10 cellular contexts compared by ENCODE assay signal in genomic region chr1:170765712-170766330, GRCh38.
DNase-seq lines count a peak whose midpoint lies in the region; ATAC-seq and TF ChIP-seq lines count a peak whose summit lies in the region.
"Had no signal": no experiment of that assay in that cellular context is flagged by ENCODE, and none has a peak within 500 bp of the region (broad histone marks: within the 10 kb centered on the region; RNA-seq: fewer than 3 reads in every experiment).

No MANE protein-coding gene starts in this region.

- no peak overlapping the region for H3K4me2 ChIP-seq in mesenchymal stem cell (ENCODE audit: low read length, poor library complexity, severe bottlenecking)

- POLR2A ChIA-PET in BJ (lab: Charles Lee): interaction anchor here (0.6 kb wide), 1 partner anchor 223 kb away, joined by 4 read pairs; no protein-coding TSS in a partner anchor

- DNase-seq in BJ (ENCODE audit: low read depth) (no peak), MV-4-11 (lab: John Stamatoyannopoulos, UW) (peak; percentile 4), cerebellar cortex (ENCODE audit: low spot score) (peak; percentile 36), mesenchymal stem cell (peak; percentile 23), DMS153 treated with DMSO at 0.1 percent for 48 hours (lab: John Stamatoyannopoulos, UW; ENCODE audit: unreplicated experiment) (no peak), amygdala (lab: John Stamatoyannopoulos, UW) (no peak), islet precursor cell (no peak)
- DNase-seq: activated effector memory CD4-positive, alpha-beta T cell treated with anti-CD3 and anti-CD28 coated beads, Interleukin-2, amount 50 U/mL, for 16 hours had no signal

- H3K4me1 ChIP-seq in mesenchymal stem cell (ENCODE audit: control insufficient read depth, insufficient read depth, low read depth, low read length): no peaks in the 10 kb centered on the region

- H2BK5ac ChIP-seq in mesenchymal stem cell (ENCODE audit: low read depth, low read length, poor library complexity, severe bottlenecking): no peak overlapping the region

- H3K9me3 ChIP-seq in mesenchymal stem cell (ENCODE audit: control insufficient read depth, low read length): peaks cover 6% of the 10 kb centered on the region

- no peak overlapping the region for H2AFZ ChIP-seq in mesenchymal stem cell (ENCODE audit: low read depth, low read length)

- peak; percentile 63 for TF ChIP-seq CTCF in BJ (IDR thresholded peaks at IDR 0.05; ENCODE audit: insufficient read depth, low read depth, low read length)

- H2BK15ac ChIP-seq in mesenchymal stem cell (ENCODE audit: low read depth, poor library complexity, severe bottlenecking): no peak overlapping the region

- WGBS in mesenchymal stem cell: 90% methylated on average over 9 of the region's 10 CpGs

- CTCF ChIA-PET in BJ (lab: Yijun Ruan, JAX): interaction anchor here (0.6 to 1.3 kb wide), 10 partner anchors 31 to 837 kb away, joined by 3 to 4 read pairs (median 3); no protein-coding TSS in a partner anchor

- H3K36me3 ChIP-seq in BJ (ENCODE audit: control insufficient read depth, insufficient read depth, low read length) (no peaks in the 10 kb centered on the region), mesenchymal stem cell (ENCODE audit: control insufficient read depth in 1 of 2, insufficient read depth in 2 of 2, low read depth in 1 of 2, low read length in 2 of 2) (no peaks in the 10 kb centered on the region)

- no peak overlapping the region for H3K27ac ChIP-seq in mesenchymal stem cell (ENCODE audit: low read length, poor library complexity, severe bottlenecking)

- H3K79me1 ChIP-seq in mesenchymal stem cell (replicated peaks; ENCODE audit: low read length, poor library complexity, severe bottlenecking): no peaks in the 10 kb centered on the region

- no peak overlapping the region for H2AK5ac ChIP-seq in mesenchymal stem cell (ENCODE audit: low read length, severe bottlenecking)

- peak overlapping the region; percentile 13 for H3K9ac ChIP-seq in mesenchymal stem cell (ENCODE audit: low read length)

- no peak overlapping the region for H4K91ac ChIP-seq in mesenchymal stem cell (ENCODE audit: low read length)

- H3K27me3 ChIP-seq in BJ (ENCODE audit: control insufficient read depth, insufficient read depth, low read length) (no peaks in the 10 kb centered on the region), mesenchymal stem cell (ENCODE audit: control insufficient read depth in 1 of 2, insufficient read depth in 1 of 2, low read length in 2 of 2) (no peaks in the 10 kb centered on the region)

- H3K18ac ChIP-seq in mesenchymal stem cell (ENCODE audit: low read depth in 1 of 2, low read length in 2 of 2): no peak overlapping the region

- no peak overlapping the region for H3K14ac ChIP-seq in mesenchymal stem cell (ENCODE audit: low read length in 2 of 2)

- H2BK12ac ChIP-seq in mesenchymal stem cell (ENCODE audit: low read length in 2 of 2): no peak overlapping the region

- no peak overlapping the region for H3K4ac ChIP-seq in mesenchymal stem cell (ENCODE audit: low read depth in 1 of 2, low read length in 2 of 2)

- H3K4me3 ChIP-seq in BJ (ENCODE audit: low read depth, low read length) (no peak overlapping the region), mesenchymal stem cell (ENCODE audit: insufficient read depth in 1 of 2, low read depth in 1 of 2, low read length in 2 of 2) (no peak overlapping the region)
- H3K4me3 ChIP-seq: K562 had no signal

- no peak for ATAC-seq in GM18858 (IDR thresholded peaks at IDR 0.05; ENCODE audit: unreplicated experiment)
- ATAC-seq: K562 had no signal

- H4K8ac ChIP-seq in mesenchymal stem cell (ENCODE audit: low read length): no peak overlapping the region

- H3K23ac ChIP-seq in mesenchymal stem cell (ENCODE audit: low read length in 2 of 2): no peak overlapping the region

- H2BK120ac ChIP-seq in mesenchymal stem cell (ENCODE audit: low read depth, low read length): no peak overlapping the region

Comparison
In these comparisons a context has a peak if more than half of its experiments do, and no peak if none do; other contexts are left out.
1. DNase-seq: peak in MV-4-11 (single experiment), cerebellar cortex (single experiment) and mesenchymal stem cell (single experiment); none in BJ (single experiment), DMS153 treated with DMSO at 0.1 percent for 48 hours (single experiment), amygdala (0 of 56) and islet precursor cell (single experiment).